14 cellular contexts compared by ENCODE assay signal in the genomic region with DNA sequence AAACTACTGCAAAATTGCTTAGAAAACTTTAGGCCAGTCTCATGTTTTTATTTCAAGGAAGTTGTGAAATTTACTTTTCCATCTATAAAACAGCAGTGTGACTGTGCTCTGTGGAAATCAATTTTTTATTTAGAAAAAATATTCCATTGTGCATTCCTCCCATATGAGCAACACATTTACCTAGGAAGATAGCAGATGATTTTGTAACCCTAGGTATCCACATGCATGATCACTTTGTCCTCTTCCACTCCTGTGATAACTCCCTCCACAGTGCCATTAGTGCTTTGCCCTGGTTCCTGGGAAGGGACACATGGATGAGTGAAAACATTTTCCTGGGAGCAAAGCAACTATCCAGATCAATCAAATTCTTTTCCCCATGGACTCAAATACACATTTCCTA.
"Had no signal": no experiment of that assay in that cellular context is flagged by ENCODE, and none has a peak within 500 bp of the region (broad histone marks: within the 10 kb centered on the region; RNA-seq: fewer than 3 reads in every experiment).

No MANE protein-coding gene starts in this region.

- H3K4me1 ChIP-seq: neural progenitor cell had no signal

- H3K27ac ChIP-seq: brain microvascular endothelial cell, neural progenitor cell, ovary, spleen had no signal

- H2AFZ ChIP-seq: neural progenitor cell had no signal

- H3K36me3 ChIP-seq: brain microvascular endothelial cell, neural progenitor cell, ovary, spleen had no signal

- H3K9me3 ChIP-seq: ovary, spleen had no signal

- H3K27me3 Mint-ChIP-seq: activated naive CD8-positive, alpha-beta T cell treated with anti-CD3 and anti-CD28 coated beads for 36 hours; effector memory CD8-positive, alpha-beta T cell; naive B cell had no signal

- FAIRE-seq: islet of Langerhans had no signal

- H3K27ac Mint-ChIP-seq: activated naive CD8-positive, alpha-beta T cell treated with anti-CD3 and anti-CD28 coated beads for 36 hours; activated T-helper 1 cell treated with anti-CD3 and anti-CD28 coated beads, Interleukin-12 subunit alpha, Interleukin-12 subunit beta, Interleukin-2, Interleukin-4 antibody, amounts not matched to agents 30 ng/mL and 10 ng/mL and 1 ng/mL, durations not matched to agents 14 hours and 24 hours and 36 hours; effector memory CD8-positive, alpha-beta T cell; neural progenitor cell had no signal

- H3K4me3 ChIP-seq: neural progenitor cell, ovary, spleen had no signal

- H3K4me3 Mint-ChIP-seq: activated naive CD8-positive, alpha-beta T cell treated with anti-CD3 and anti-CD28 coated beads for 36 hours; activated T-helper 1 cell treated with anti-CD3 and anti-CD28 coated beads, Interleukin-12 subunit alpha, Interleukin-12 subunit beta, Interleukin-2, Interleukin-4 antibody, amounts not matched to agents 30 ng/mL and 10 ng/mL and 1 ng/mL, durations not matched to agents 14 hours and 24 hours and 36 hours; effector memory CD8-positive, alpha-beta T cell; naive B cell; neural progenitor cell had no signal

- H3K9ac ChIP-seq: neural progenitor cell had no signal

- DNase-seq: activated CD4-positive, CD25-positive, alpha-beta regulatory T cell treated with anti-CD3 and anti-CD28 coated beads, Interleukin-2, amount 50 U/mL, for 72 hours; activated naive CD8-positive, alpha-beta T cell treated with anti-CD3 and anti-CD28 coated beads for 36 hours; brain microvascular endothelial cell; cerebellar nuclear complex; dermis blood vessel endothelial cell; effector memory CD8-positive, alpha-beta T cell; naive B cell; ovary; spleen; T-helper 9 cell had no signal

- H3K9me3 Mint-ChIP-seq: activated naive CD8-positive, alpha-beta T cell treated with anti-CD3 and anti-CD28 coated beads for 36 hours; activated T-helper 1 cell treated with anti-CD3 and anti-CD28 coated beads, Interleukin-12 subunit alpha, Interleukin-12 subunit beta, Interleukin-2, Interleukin-4 antibody, amounts not matched to agents 30 ng/mL and 10 ng/mL and 1 ng/mL, durations not matched to agents 14 hours and 24 hours and 36 hours; effector memory CD8-positive, alpha-beta T cell; naive B cell; neural progenitor cell had no signal

- H3K27me3 ChIP-seq: brain microvascular endothelial cell, neural progenitor cell, ovary, spleen had no signal

- H3K4me2 ChIP-seq: neural progenitor cell had no signal

- ATAC-seq: effector memory CD8-positive, alpha-beta T cell; sciatic nerve had no signal
